Comparison of ENCODE assay signal across 15 cellular contexts in the genomic region with DNA sequence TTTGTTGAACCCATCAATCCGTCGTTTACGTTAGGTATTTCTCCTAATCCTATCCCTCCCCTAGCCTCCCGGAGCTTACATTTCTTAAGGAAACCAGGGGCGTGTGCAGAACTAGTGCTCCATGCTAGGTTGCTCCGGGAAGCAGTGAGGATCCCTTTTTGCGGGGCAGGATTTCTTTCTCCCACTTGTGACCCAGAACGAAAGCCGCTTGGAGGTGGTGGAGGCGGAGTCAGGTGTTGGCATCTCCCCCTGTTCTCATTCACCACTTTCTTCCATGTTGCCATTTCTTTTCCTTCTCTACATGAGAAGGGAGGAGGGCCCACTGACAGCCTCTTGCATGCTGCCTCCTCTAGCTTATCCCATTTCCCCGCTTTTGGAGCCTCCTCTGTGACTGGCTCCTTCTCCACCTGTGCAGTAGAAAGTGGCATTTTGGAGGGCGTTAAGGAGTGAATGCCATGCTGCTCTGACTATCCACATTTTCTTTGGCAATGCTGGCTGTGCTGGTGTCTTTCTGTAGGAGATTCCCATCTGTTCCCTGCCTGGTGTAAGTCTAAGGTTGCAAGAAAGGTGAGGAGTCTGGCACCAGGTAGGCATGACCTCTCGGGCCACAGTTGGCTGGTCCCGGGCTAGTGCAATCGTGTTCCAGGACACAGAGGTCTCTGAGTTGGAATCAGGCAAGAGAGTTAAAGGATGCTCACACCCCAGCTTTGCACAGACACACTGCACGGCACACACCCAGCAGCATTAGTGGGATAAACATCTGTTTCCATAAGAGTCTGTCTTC.
DNase-seq lines count a peak whose midpoint lies in the region; ATAC-seq, FAIRE-seq and TF ChIP-seq lines count a peak whose summit lies in the region.
"Had no signal": no experiment of that assay in that cellular context is flagged by ENCODE, and none has a peak within 500 bp of the region (broad histone marks: within the 10 kb centered on the region; RNA-seq: fewer than 3 reads in every experiment).

No MANE protein-coding gene starts in this region.

- H3K27me3 ChIP-seq in right atrium auricular region (no peaks in the 10 kb centered on the region), esophagus muscularis mucosa (peaks cover 0 to 7% (median 0%) of the 10 kb centered on the region in 4 donors)

- H3K9me3 ChIP-seq in right atrium auricular region (no peaks in the 10 kb centered on the region), esophagus muscularis mucosa (no peaks in the 10 kb centered on the region)

- no peak for TF ChIP-seq EP300 in esophagus muscularis mucosa (IDR thresholded peaks at IDR 0.05)

- no peak overlapping the region for H3K27ac Mint-ChIP-seq in osteocyte (ENCODE audit: unreplicated experiment)
- H3K27ac Mint-ChIP-seq in activated CD8-positive, alpha-beta T cell treated with anti-CD3 and anti-CD28 coated beads for 36 hours, result no peak overlapping the region
- H3K27ac Mint-ChIP-seq: CD4-positive, CD25-positive, alpha-beta regulatory T cell had no signal

- intact Hi-C loops in Right ventricle myocardium superior (cut with DNase I), result no loop called here
- intact Hi-C loops in esophagus muscularis mucosa (cut with DNase I), result no loop called here
- intact Hi-C loops in activated CD8-positive, alpha-beta T cell treated with anti-CD3 and anti-CD28 coated beads for 36 hours (cut with micrococcal nuclease), result no loop called here

- POLR2A ChIA-PET in activated CD8-positive, alpha-beta T cell treated with anti-CD3 and anti-CD28 coated beads for 36 hours (lab: Charles Lee), result no interaction called here

- FAIRE-seq in RCC 7860 (lab: Jason Lieb, UNC), result no peak
- FAIRE-seq: HepG2 had no signal

- 81% methylated on average over 16 of the region's 16 CpGs for WGBS in esophagus muscularis mucosa

- no peak overlapping the region for H3K27ac ChIP-seq in right atrium auricular region
- no peak overlapping the region for H3K27ac ChIP-seq in esophagus muscularis mucosa (replicated peaks in 1 of 4)
- H3K27ac ChIP-seq: KMS-11 had no signal

- H3K36me3 ChIP-seq in right atrium auricular region (no peaks in the 10 kb centered on the region), esophagus muscularis mucosa (no peaks in the 10 kb centered on the region)

- peaks cover 46% of the 10 kb centered on the region for H3K4me1 Mint-ChIP-seq in osteocyte (ENCODE audit: unreplicated experiment)
- H3K4me1 Mint-ChIP-seq in activated CD8-positive, alpha-beta T cell treated with anti-CD3 and anti-CD28 coated beads for 36 hours (ENCODE audit: low read depth), result no peaks in the 10 kb centered on the region
- H3K4me1 Mint-ChIP-seq: CD4-positive, CD25-positive, alpha-beta regulatory T cell had no signal

- no peaks in the 10 kb centered on the region for H3K36me3 Mint-ChIP-seq in osteocyte (ENCODE audit: unreplicated experiment)
- no peaks in the 10 kb centered on the region for H3K36me3 Mint-ChIP-seq in activated CD8-positive, alpha-beta T cell treated with anti-CD3 and anti-CD28 coated beads for 36 hours (ENCODE audit: low read depth)
- H3K36me3 Mint-ChIP-seq: CD4-positive, CD25-positive, alpha-beta regulatory T cell had no signal

- H3K4me3 ChIP-seq in right atrium auricular region (no peak overlapping the region), esophagus muscularis mucosa (no peak overlapping the region)

- no peaks in the 10 kb centered on the region for H3K9me3 Mint-ChIP-seq in osteocyte (ENCODE audit: unreplicated experiment)
- no peaks in the 10 kb centered on the region for H3K9me3 Mint-ChIP-seq in activated CD8-positive, alpha-beta T cell treated with anti-CD3 and anti-CD28 coated beads for 36 hours

- H3K4me1 ChIP-seq in right atrium auricular region (peaks cover 0 to 36% of the 10 kb centered on the region in 2 donors), esophagus muscularis mucosa (peaks cover 29 to 48% (median 46%) of the 10 kb centered on the region in 4 donors)

- DNase-seq in right atrium auricular region (ENCODE audit: low spot score), result peak; percentile 54
- DNase-seq in Right ventricle myocardium superior, result no peak
- peak; percentile 75 for DNase-seq in esophagus muscularis mucosa (ENCODE audit: extremely low spot score)
- peak; percentile 49 for DNase-seq in osteocyte (ENCODE audit: extremely low spot score, unreplicated experiment)
- DNase-seq in activated CD8-positive, alpha-beta T cell treated with anti-CD3 and anti-CD28 coated beads for 36 hours, result no peak
- DNase-seq in Kasumi-1 (lab: John Stamatoyannopoulos, UW), result no peak
- DNase-seq in RCC 7860 (ENCODE audit: low spot score), result no peak
- DNase-seq: ACHN; CD4-positive, CD25-positive, alpha-beta regulatory T cell; DND-41; GF-D8; H7; MM.1S had no signal

- no peak for ATAC-seq in Right ventricle myocardium superior (ENCODE audit: poor library complexity)
- no peak for ATAC-seq in activated CD8-positive, alpha-beta T cell treated with anti-CD3 and anti-CD28 coated beads for 36 hours
- ATAC-seq: HepG2 had no signal

- no peaks in the 10 kb centered on the region for H3K27me3 Mint-ChIP-seq in osteocyte (ENCODE audit: unreplicated experiment)
- peaks cover 7% of the 10 kb centered on the region for H3K27me3 Mint-ChIP-seq in activated CD8-positive, alpha-beta T cell treated with anti-CD3 and anti-CD28 coated beads for 36 hours

- TF ChIP-seq POLR2A in esophagus muscularis mucosa (IDR thresholded peaks at IDR 0.05; ENCODE audit: low read depth), result no peak

- CTCF ChIA-PET in activated CD8-positive, alpha-beta T cell treated with anti-CD3 and anti-CD28 coated beads for 36 hours (lab: Charles Lee), result no interaction called here

- no peak for TF ChIP-seq CTCF in right atrium auricular region (IDR thresholded peaks at IDR 0.05)
- TF ChIP-seq CTCF in esophagus muscularis mucosa (IDR thresholded peaks at IDR 0.05), result no peak
- TF ChIP-seq CTCF in osteocyte (IDR thresholded peaks at IDR 0.05), result no peak
- no peak for TF ChIP-seq CTCF in activated CD8-positive, alpha-beta T cell treated with anti-CD3 and anti-CD28 coated beads for 36 hours (IDR thresholded peaks at IDR 0.05)

- no peak overlapping the region for H3K4me3 Mint-ChIP-seq in osteocyte (ENCODE audit: unreplicated experiment)
- no peak overlapping the region for H3K4me3 Mint-ChIP-seq in activated CD8-positive, alpha-beta T cell treated with anti-CD3 and anti-CD28 coated beads for 36 hours
- H3K4me3 Mint-ChIP-seq: CD4-positive, CD25-positive, alpha-beta regulatory T cell had no signal

Comparison
In these comparisons a context has a peak if more than half of its experiments do, and no peak if none do; other contexts are left out.
1. DNase-seq: peak in right atrium auricular region (single experiment), esophagus muscularis mucosa (single experiment) and osteocyte (single experiment); none in Right ventricle myocardium superior (single experiment), activated CD8-positive, alpha-beta T cell treated with anti-CD3 and anti-CD28 coated beads for 36 hours (single experiment), Kasumi-1 (0 of 2) and RCC 7860 (single experiment).